23 cellular contexts compared by ENCODE assay signal in the genomic region with DNA sequence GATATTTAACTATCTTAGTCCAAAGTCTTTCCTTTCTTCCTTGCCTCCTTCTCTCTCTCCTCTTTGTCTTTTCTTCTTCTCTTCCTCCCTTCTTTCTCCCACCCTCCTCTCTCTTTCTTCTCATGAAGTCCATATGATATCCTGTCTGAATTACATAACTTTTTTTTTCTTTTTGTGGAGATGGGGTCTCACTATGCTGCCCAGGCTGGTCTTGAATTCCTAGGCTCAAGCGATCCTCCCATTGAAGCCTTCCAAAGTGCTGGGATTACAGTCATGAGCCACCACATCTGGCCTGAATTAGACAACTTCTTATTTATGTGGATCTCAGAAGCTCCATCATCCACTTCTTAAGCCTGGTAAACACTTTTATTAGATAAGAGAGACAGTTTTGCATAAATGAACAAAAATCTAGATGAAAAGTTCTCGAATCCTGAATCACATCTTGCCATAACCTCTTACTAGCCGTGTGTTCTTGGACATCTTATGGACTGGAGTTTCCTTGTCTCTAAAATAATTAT.
DNase-seq lines count a peak whose midpoint lies in the region; ATAC-seq and TF ChIP-seq lines count a peak whose summit lies in the region.
"Had no signal": no experiment of that assay in that cellular context is flagged by ENCODE, and none has a peak within 500 bp of the region (broad histone marks: within the 10 kb centered on the region; RNA-seq: fewer than 3 reads in every experiment).

No MANE protein-coding gene starts in this region.

- no peak for ATAC-seq in activated CD4-positive, alpha-beta T cell treated with anti-CD3 and anti-CD28 coated beads for 36 hours
- no peak for ATAC-seq in central memory CD8-positive, alpha-beta T cell (replicated peaks; ENCODE audit: extremely low read depth, poor library complexity, severe bottlenecking)
- no peak for ATAC-seq in naive thymus-derived CD8-positive, alpha-beta T cell
- ATAC-seq in HG03095 (IDR thresholded peaks at IDR 0.05; ENCODE audit: unreplicated experiment): no peak
- ATAC-seq: GM12878, mucosa of descending colon had no signal

- no peak overlapping the region for H3K4me3 ChIP-seq in HFF-Myc (replicated peaks; ENCODE audit: low read depth, low read length)
- H3K4me3 ChIP-seq: breast epithelium, esophagus squamous epithelium, GM12878, mucosa of descending colon had no signal

- H3K9me3 Mint-ChIP-seq in activated CD4-positive, alpha-beta T cell treated with anti-CD3 and anti-CD28 coated beads for 36 hours (ENCODE audit: low read depth): no peaks in the 10 kb centered on the region
- H3K9me3 Mint-ChIP-seq in central memory CD8-positive, alpha-beta T cell: no peaks in the 10 kb centered on the region
- H3K9me3 Mint-ChIP-seq in naive thymus-derived CD8-positive, alpha-beta T cell: peaks cover 0 to 3% (median 0%) of the 10 kb centered on the region in 9 donors
- H3K9me3 Mint-ChIP-seq: IgD-negative memory B cell had no signal

- no peaks in the 10 kb centered on the region for H3K27me3 Mint-ChIP-seq in activated CD4-positive, alpha-beta T cell treated with anti-CD3 and anti-CD28 coated beads for 36 hours
- H3K27me3 Mint-ChIP-seq in central memory CD8-positive, alpha-beta T cell: no peaks in the 10 kb centered on the region
- H3K27me3 Mint-ChIP-seq in naive thymus-derived CD8-positive, alpha-beta T cell: no peaks in the 10 kb centered on the region
- H3K27me3 Mint-ChIP-seq: IgD-negative memory B cell, progenitor cell of endocrine pancreas had no signal

- H3K4me1 Mint-ChIP-seq in activated CD4-positive, alpha-beta T cell treated with anti-CD3 and anti-CD28 coated beads for 36 hours: peaks cover 43% of the 10 kb centered on the region
- H3K4me1 Mint-ChIP-seq in central memory CD8-positive, alpha-beta T cell: peaks cover 65% of the 10 kb centered on the region
- H3K4me1 Mint-ChIP-seq in naive thymus-derived CD8-positive, alpha-beta T cell: peaks cover 29 to 68% (median 47%) of the 10 kb centered on the region in 4 donors

- H3K27ac Mint-ChIP-seq in activated CD4-positive, alpha-beta T cell treated with anti-CD3 and anti-CD28 coated beads for 36 hours: peak overlapping the region; percentile 9
- peak overlapping the region; percentile 95 for H3K27ac Mint-ChIP-seq in central memory CD8-positive, alpha-beta T cell (ENCODE audit: low read depth)
- H3K27ac Mint-ChIP-seq in naive thymus-derived CD8-positive, alpha-beta T cell: peak overlapping the region; percentile 80 to 97 (median 88)
- H3K27ac Mint-ChIP-seq: progenitor cell of endocrine pancreas had no signal

- TF ChIP-seq CTCF in HFF-Myc (IDR thresholded peaks at IDR 0.05; ENCODE audit: low read depth, low read length, missing control alignments): no peak

- CTCF ChIA-PET in activated CD4-positive, alpha-beta T cell treated with anti-CD3 and anti-CD28 coated beads for 36 hours (lab: Charles Lee): no interaction called here

- no peak for DNase-seq in activated CD4-positive, alpha-beta T cell treated with anti-CD3 and anti-CD28 coated beads for 36 hours
- DNase-seq in activated CD4-positive, alpha-beta T cell treated with anti-CD3 and anti-CD28 coated beads, Interleukin-2, amount 50 U/mL, for 4 hours: no peak
- peak; percentile 4 for DNase-seq in HFF-Myc (ENCODE audit: extremely low read depth, low read depth)
- no peak for DNase-seq in central memory CD8-positive, alpha-beta T cell (ENCODE audit: low spot score in 2 of 2)
- DNase-seq in naive thymus-derived CD8-positive, alpha-beta T cell: no peak
- DNase-seq in T1000 (lab: John Stamatoyannopoulos, UW): no peak
- no peak for DNase-seq in HUDEP-2 (lab: John Stamatoyannopoulos, UW; ENCODE audit: unreplicated experiment in 76 of 76)
- DNase-seq: 8988T; activated effector memory CD4-positive, alpha-beta T cell treated with Interleukin-2 at 50 U/mL for 16 hours; amniotic stem cell; BE2C; DMS79 treated with DMSO at 0.1 percent for 48 hours; esophagus squamous epithelium; mucosa of descending colon; NCI-H1105 treated with DMSO at 0.1 percent for 48 hours; NCI-H2029; RPMI8226; stimulated activated CD8-positive, alpha-beta memory T cell treated with anti-CD3 and anti-CD28 coated beads, Interleukin-4, amount 100 ng/mL, for 48 hours had no signal

- H3K36me3 Mint-ChIP-seq in activated CD4-positive, alpha-beta T cell treated with anti-CD3 and anti-CD28 coated beads for 36 hours (ENCODE audit: low read depth): peaks cover 2% of the 10 kb centered on the region
- peaks cover 3% of the 10 kb centered on the region for H3K36me3 Mint-ChIP-seq in central memory CD8-positive, alpha-beta T cell (ENCODE audit: insufficient read depth)
- H3K36me3 Mint-ChIP-seq in naive thymus-derived CD8-positive, alpha-beta T cell: peaks cover 0 to 2% (median 0%) of the 10 kb centered on the region in 3 donors

- POLR2A ChIA-PET in activated CD4-positive, alpha-beta T cell treated with anti-CD3 and anti-CD28 coated beads for 36 hours (lab: Charles Lee): no interaction called here
- POLR2A ChIA-PET in naive thymus-derived CD8-positive, alpha-beta T cell (lab: Charles Lee): interaction anchor here (1.6 kb wide), 2 partner anchors 8 to 617 kb away, joined by 3 to 14 read pairs; no protein-coding TSS in a partner anchor

- no peak overlapping the region for H3K4me3 Mint-ChIP-seq in activated CD4-positive, alpha-beta T cell treated with anti-CD3 and anti-CD28 coated beads for 36 hours
- H3K4me3 Mint-ChIP-seq in central memory CD8-positive, alpha-beta T cell: peak overlapping the region; percentile 63
- peak overlapping the region; percentile 1 to 76 (median 54) for H3K4me3 Mint-ChIP-seq in naive thymus-derived CD8-positive, alpha-beta T cell

- intact Hi-C loops in activated CD4-positive, alpha-beta T cell treated with anti-CD3 and anti-CD28 coated beads for 36 hours (cut with DNase I, micrococcal nuclease): no loop called here

Comparison
In these comparisons a context has a peak if more than half of its experiments do, and no peak if none do; other contexts are left out.
1. H3K27ac Mint-ChIP-seq: peak in every context shown above with its lines; median percentile 95 in central memory CD8-positive, alpha-beta T cell; 88 in naive thymus-derived CD8-positive, alpha-beta T cell; 9 in activated CD4-positive, alpha-beta T cell treated with anti-CD3 and anti-CD28 coated beads for 36 hours.